ENCODE assay signal across 1 cellular context in genomic region chr4:2536193-2537010, GRCh38.
A peak's percentile ranks its signal among the peaks of the same experiment; 100 is the strongest.
TF ChIP-seq lines count a peak whose summit lies in the region.

A gene with protein sequence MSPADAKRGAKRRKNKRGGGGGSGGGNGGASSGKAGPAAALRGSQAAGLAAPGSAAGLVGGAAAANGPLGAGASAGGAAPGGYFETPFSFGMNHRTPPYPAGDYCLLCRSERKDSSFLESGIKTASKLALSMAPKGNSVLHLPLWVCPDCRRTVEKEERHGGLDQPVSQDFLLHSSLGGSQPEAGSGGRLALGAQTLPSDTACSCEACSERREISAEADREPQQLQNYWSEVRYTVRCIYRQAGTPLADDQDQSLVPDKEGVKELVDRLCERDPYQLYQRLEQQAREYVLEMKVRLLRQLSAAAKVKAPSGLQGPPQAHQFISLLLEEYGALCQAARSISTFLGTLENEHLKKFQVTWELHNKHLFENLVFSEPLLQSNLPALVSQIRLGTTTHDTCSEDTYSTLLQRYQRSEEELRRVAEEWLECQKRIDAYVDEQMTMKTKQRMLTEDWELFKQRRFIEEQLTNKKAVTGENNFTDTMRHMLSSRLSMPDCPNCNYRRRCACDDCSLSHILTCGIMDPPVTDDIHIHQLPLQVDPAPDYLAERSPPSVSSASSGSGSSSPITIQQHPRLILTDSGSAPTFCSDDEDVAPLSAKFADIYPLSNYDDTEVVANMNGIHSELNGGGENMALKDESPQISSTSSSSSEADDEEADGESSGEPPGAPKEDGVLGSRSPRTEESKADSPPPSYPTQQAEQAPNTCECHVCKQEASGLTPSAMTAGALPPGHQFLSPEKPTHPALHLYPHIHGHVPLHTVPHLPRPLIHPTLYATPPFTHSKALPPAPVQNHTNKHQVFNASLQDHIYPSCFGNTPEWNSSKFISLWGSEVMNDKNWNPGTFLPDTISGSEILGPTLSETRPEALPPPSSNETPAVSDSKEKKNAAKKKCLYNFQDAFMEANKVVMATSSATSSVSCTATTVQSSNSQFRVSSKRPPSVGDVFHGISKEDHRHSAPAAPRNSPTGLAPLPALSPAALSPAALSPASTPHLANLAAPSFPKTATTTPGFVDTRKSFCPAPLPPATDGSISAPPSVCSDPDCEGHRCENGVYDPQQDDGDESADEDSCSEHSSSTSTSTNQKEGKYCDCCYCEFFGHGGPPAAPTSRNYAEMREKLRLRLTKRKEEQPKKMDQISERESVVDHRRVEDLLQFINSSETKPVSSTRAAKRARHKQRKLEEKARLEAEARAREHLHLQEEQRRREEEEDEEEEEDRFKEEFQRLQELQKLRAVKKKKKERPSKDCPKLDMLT (N-terminal part only) (plus strand): TSS chr4:2536647. CDS start chr4:2536916, 269 bp downstream.

TF ChIP-seq in GM12878, 131 proteins besides CTCF, POLR2A, EP300 and RAD21 (continued from another document and continues in another):
- TF ChIP-seq, protein P1, sequence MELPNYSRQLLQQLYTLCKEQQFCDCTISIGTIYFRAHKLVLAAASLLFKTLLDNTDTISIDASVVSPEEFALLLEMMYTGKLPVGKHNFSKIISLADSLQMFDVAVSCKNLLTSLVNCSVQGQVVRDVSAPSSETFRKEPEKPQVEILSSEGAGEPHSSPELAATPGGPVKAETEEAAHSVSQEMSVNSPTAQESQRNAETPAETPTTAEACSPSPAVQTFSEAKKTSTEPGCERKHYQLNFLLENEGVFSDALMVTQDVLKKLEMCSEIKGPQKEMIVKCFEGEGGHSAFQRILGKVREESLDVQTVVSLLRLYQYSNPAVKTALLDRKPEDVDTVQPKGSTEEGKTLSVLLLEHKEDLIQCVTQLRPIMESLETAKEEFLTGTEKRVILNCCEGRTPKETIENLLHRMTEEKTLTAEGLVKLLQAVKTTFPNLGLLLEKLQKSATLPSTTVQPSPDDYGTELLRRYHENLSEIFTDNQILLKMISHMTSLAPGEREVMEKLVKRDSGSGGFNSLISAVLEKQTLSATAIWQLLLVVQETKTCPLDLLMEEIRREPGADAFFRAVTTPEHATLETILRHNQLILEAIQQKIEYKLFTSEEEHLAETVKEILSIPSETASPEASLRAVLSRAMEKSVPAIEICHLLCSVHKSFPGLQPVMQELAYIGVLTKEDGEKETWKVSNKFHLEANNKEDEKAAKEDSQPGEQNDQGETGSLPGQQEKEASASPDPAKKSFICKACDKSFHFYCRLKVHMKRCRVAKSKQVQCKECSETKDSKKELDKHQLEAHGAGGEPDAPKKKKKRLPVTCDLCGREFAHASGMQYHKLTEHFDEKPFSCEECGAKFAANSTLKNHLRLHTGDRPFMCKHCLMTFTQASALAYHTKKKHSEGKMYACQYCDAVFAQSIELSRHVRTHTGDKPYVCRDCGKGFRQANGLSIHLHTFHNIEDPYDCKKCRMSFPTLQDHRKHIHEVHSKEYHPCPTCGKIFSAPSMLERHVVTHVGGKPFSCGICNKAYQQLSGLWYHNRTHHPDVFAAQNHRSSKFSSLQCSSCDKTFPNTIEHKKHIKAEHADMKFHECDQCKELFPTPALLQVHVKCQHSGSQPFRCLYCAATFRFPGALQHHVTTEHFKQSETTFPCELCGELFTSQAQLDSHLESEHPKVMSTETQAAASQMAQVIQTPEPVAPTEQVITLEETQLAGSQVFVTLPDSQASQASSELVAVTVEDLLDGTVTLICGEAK (IDR thresholded peaks at IDR 0.05; ENCODE audit: borderline replicate concordance) = no peak
- no peak for TF ChIP-seq FOS (IDR thresholded peaks at IDR 0.05; ENCODE audit: borderline replicate concordance, extremely low read depth, insufficient read length)
- no peak for TF ChIP-seq EZH2 (IDR thresholded peaks at IDR 0.05; ENCODE audit: borderline replicate concordance, control insufficient read depth, low read depth, low read length)
- TF ChIP-seq ZNF622 (IDR thresholded peaks at IDR 0.05) = no peak
- TF ChIP-seq, protein P2, sequence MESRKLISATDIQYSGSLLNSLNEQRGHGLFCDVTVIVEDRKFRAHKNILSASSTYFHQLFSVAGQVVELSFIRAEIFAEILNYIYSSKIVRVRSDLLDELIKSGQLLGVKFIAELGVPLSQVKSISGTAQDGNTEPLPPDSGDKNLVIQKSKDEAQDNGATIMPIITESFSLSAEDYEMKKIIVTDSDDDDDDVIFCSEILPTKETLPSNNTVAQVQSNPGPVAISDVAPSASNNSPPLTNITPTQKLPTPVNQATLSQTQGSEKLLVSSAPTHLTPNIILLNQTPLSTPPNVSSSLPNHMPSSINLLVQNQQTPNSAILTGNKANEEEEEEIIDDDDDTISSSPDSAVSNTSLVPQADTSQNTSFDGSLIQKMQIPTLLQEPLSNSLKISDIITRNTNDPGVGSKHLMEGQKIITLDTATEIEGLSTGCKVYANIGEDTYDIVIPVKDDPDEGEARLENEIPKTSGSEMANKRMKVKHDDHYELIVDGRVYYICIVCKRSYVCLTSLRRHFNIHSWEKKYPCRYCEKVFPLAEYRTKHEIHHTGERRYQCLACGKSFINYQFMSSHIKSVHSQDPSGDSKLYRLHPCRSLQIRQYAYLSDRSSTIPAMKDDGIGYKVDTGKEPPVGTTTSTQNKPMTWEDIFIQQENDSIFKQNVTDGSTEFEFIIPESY (IDR thresholded peaks at IDR 0.05) = no peak
- TF ChIP-seq CEBPB (IDR thresholded peaks at IDR 0.05; ENCODE audit: borderline replicate concordance in 1 of 2, low read depth in 2 of 2, low read length in 2 of 2) = no peak
- TF ChIP-seq MTA2 (IDR thresholded peaks at IDR 0.05; ENCODE audit: low read depth) = no peak
- TF ChIP-seq RUNX3 (IDR thresholded peaks at IDR 0.05; ENCODE audit: low read length) = peak; percentile 78
- no peak for TF ChIP-seq NFYA (IDR thresholded peaks at IDR 0.05; ENCODE audit: borderline replicate concordance, low read depth, low read length)
- TF ChIP-seq ZNF207 (IDR thresholded peaks at IDR 0.05; ENCODE audit: borderline replicate concordance) = no peak
- TF ChIP-seq MXI1 (IDR thresholded peaks at IDR 0.05; ENCODE audit: low read depth, low read length) = no peak; the same call in 1 of the 2 replicates
- no peak; the same call in 1 of the 2 replicates for TF ChIP-seq ATF2 (IDR thresholded peaks at IDR 0.05; ENCODE audit: low read length)
- peak; percentile 87 for TF ChIP-seq CHD2 (IDR thresholded peaks at IDR 0.05; ENCODE audit: borderline replicate concordance, low read depth, low read length)
- TF ChIP-seq, protein P3, sequence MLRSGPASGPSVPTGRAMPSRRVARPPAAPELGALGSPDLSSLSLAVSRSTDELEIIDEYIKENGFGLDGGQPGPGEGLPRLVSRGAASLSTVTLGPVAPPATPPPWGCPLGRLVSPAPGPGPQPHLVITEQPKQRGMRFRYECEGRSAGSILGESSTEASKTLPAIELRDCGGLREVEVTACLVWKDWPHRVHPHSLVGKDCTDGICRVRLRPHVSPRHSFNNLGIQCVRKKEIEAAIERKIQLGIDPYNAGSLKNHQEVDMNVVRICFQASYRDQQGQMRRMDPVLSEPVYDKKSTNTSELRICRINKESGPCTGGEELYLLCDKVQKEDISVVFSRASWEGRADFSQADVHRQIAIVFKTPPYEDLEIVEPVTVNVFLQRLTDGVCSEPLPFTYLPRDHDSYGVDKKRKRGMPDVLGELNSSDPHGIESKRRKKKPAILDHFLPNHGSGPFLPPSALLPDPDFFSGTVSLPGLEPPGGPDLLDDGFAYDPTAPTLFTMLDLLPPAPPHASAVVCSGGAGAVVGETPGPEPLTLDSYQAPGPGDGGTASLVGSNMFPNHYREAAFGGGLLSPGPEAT (IDR thresholded peaks at IDR 0.05; ENCODE audit: low read depth) = no peak
- TF ChIP-seq FOXM1 (IDR thresholded peaks at IDR 0.05; ENCODE audit: low read depth, low read length) = no peak
- peak; percentile 96 for TF ChIP-seq IKZF1 (conservative IDR thresholded peaks at IDR 0.05)
- no peak for TF ChIP-seq RBBP5 (conservative IDR thresholded peaks at IDR 0.05)
- no peak for TF ChIP-seq CHD1 (IDR thresholded peaks at IDR 0.05; ENCODE audit: low read depth, low read length)
- TF ChIP-seq POU2F2 (IDR thresholded peaks at IDR 0.05; ENCODE audit: borderline replicate concordance, low read depth, low read length) = 0 out of 3 replicates have a peak, but pooled peaks have one; percentile 11
- no peak for TF ChIP-seq ELK1 (IDR thresholded peaks at IDR 0.05; ENCODE audit: low read depth, low read length)
- peak; percentile 20; the same call in 1 of the 2 replicates for TF ChIP-seq POLR2AphosphoS5 (IDR thresholded peaks at IDR 0.05; ENCODE audit: low read length)
- peak; percentile 65 for TF ChIP-seq SREBF1 (IDR thresholded peaks at IDR 0.05; ENCODE audit: low read length)
- TF ChIP-seq MYC (IDR thresholded peaks at IDR 0.05; ENCODE audit: insufficient read depth, insufficient read length, insufficient replicate concordance, low read length, severe bottlenecking) = no peak
- TF ChIP-seq NRF1 (conservative IDR thresholded peaks at IDR 0.05; ENCODE audit: low read depth, low read length) = peak; percentile 14; the same call in 1 of the 2 replicates
- TF ChIP-seq NR2F1 (conservative IDR thresholded peaks at IDR 0.05) = no peak; the same call in 1 of the 2 replicates
- TF ChIP-seq SREBF2 (IDR thresholded peaks at IDR 0.05; ENCODE audit: low read length) = no peak
- peak; percentile 89 for TF ChIP-seq YY1 (IDR thresholded peaks at IDR 0.05; ENCODE audit: low read depth, low read length)
- no peak for TF ChIP-seq BCL11A (IDR thresholded peaks at IDR 0.05; ENCODE audit: low read depth, low read length)
- no peak for TF ChIP-seq SMARCA5 (IDR thresholded peaks at IDR 0.05)
- TF ChIP-seq IKZF2 (IDR thresholded peaks at IDR 0.05) = no peak
- no peak for TF ChIP-seq RAD51 (IDR thresholded peaks at IDR 0.05)
- no peak for TF ChIP-seq SKIL (IDR thresholded peaks at IDR 0.05; ENCODE audit: low read depth, poor library complexity, severe bottlenecking)
- peak; percentile 68 for TF ChIP-seq SP1 (IDR thresholded peaks at IDR 0.05; ENCODE audit: low read depth, low read length)
- TF ChIP-seq, protein P4, sequence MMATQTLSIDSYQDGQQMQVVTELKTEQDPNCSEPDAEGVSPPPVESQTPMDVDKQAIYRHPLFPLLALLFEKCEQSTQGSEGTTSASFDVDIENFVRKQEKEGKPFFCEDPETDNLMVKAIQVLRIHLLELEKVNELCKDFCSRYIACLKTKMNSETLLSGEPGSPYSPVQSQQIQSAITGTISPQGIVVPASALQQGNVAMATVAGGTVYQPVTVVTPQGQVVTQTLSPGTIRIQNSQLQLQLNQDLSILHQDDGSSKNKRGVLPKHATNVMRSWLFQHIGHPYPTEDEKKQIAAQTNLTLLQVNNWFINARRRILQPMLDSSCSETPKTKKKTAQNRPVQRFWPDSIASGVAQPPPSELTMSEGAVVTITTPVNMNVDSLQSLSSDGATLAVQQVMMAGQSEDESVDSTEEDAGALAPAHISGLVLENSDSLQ (IDR thresholded peaks at IDR 0.05) = peak; percentile 17; the same call in 1 of the 2 replicates
- TF ChIP-seq KDM1A (IDR thresholded peaks at IDR 0.05; ENCODE audit: borderline replicate concordance) = no peak
- TF ChIP-seq NFIC (IDR thresholded peaks at IDR 0.05; ENCODE audit: low read depth, low read length) = no peak
- TF ChIP-seq PAX5 (IDR thresholded peaks at IDR 0.05; ENCODE audit: borderline replicate concordance, low read depth, low read length) = no peak
- no peak for TF ChIP-seq ZBED1 (IDR thresholded peaks at IDR 0.05; ENCODE audit: borderline replicate concordance)
- TF ChIP-seq SIN3A (IDR thresholded peaks at IDR 0.05; ENCODE audit: low read depth, low read length) = no peak; the same call in 1 of the 2 replicates
- TF ChIP-seq KLF5 (IDR thresholded peaks at IDR 0.05; ENCODE audit: partially characterized antibody) = no peak
- no peak for TF ChIP-seq SMAD1 (IDR thresholded peaks at IDR 0.05; ENCODE audit: low read depth, partially characterized antibody)
- TF ChIP-seq DPF2 (IDR thresholded peaks at IDR 0.05) = no peak
- TF ChIP-seq GABPA (IDR thresholded peaks at IDR 0.05; ENCODE audit: low read depth) = no peak
- TF ChIP-seq NR2C1 (IDR thresholded peaks at IDR 0.05) = peak; percentile 71
- TF ChIP-seq YBX1 (IDR thresholded peaks at IDR 0.05) = no peak
- no peak for TF ChIP-seq MEF2B (IDR thresholded peaks at IDR 0.05; ENCODE audit: partially characterized antibody, poor library complexity, severe bottlenecking)
- no peak for TF ChIP-seq EED (IDR thresholded peaks at IDR 0.05; ENCODE audit: low read depth)
